Comparison of ENCODE assay signal across 9 cellular contexts in genomic region chr1:236753554-236753953, GRCh38. TPM values are rescaled to one million over a fixed set of nuclear protein-coding genes. Genes with fewer than 3 reads are reported as not detected.
DNase-seq lines count a peak whose midpoint lies in the region; ATAC-seq, FAIRE-seq and TF ChIP-seq lines count a peak whose summit lies in the region.
"Had no signal": no experiment of that assay in that cellular context is flagged by ENCODE, and none has a peak within 500 bp of the region (broad histone marks: within the 10 kb centered on the region; RNA-seq: fewer than 3 reads in every experiment).

No MANE protein-coding gene starts in this region.

- DNase-seq in activated naive CD4-positive, alpha-beta T cell treated with anti-CD3 and anti-CD28 coated beads for 36 hours: peak; percentile 34
- no peak for DNase-seq in activated naive CD4-positive, alpha-beta T cell treated with anti-CD3 and anti-CD28 coated beads, Interleukin-2, amount 50 U/mL, for 16 hours
- DNase-seq in Panc1 (ENCODE audit: low read depth, low spot score) (no peak), glomerular visceral epithelial cell (ENCODE audit: extremely low spot score) (peak; percentile 25), urothelium cell line (ENCODE audit: low spot score) (peak; percentile 35), NOMO-1 (lab: John Stamatoyannopoulos, UW; ENCODE audit: unreplicated experiment in 2 of 2) (no peak), SJCRH30 (no peak)
- no peak for DNase-seq in activated T-helper 2 cell treated with anti-CD3 and anti-CD28 coated beads, Interferon-gamma antibody, Interleukin-2, Interleukin-4, amounts not matched to agents 10 μg/mL and 5 μg/mL and 100 μg/mL, durations not matched to agents 14 hours and 24 hours and 36 hours (ENCODE audit: low spot score)

- no peaks in the 10 kb centered on the region for H3K4me1 ChIP-seq in Panc1 (ENCODE audit: control insufficient read depth, insufficient read depth, low read length)
- no peaks in the 10 kb centered on the region for H3K4me1 ChIP-seq in SJCRH30

- CTCF ChIA-PET in activated naive CD4-positive, alpha-beta T cell treated with anti-CD3 and anti-CD28 coated beads for 36 hours (lab: Charles Lee): interaction anchor here (0.7 to 1.1 kb wide), 2 partner anchors 13 to 113 kb away, joined by 3 to 4 read pairs; no protein-coding TSS in a partner anchor
- CTCF ChIA-PET in Panc1 (lab: Charles Lee): interaction anchor here (0.6 to 0.7 kb wide), 5 partner anchors 41 to 679 kb away, joined by 3 to 5 read pairs (median 4); no protein-coding TSS in a partner anchor

- peak; percentile 72 for TF ChIP-seq CTCF in Panc1 (IDR thresholded peaks at IDR 0.05)

- H3K27ac ChIP-seq in Panc1 (ENCODE audit: low read length) (no peak overlapping the region), SJCRH30 (no peak overlapping the region)

- in situ Hi-C loops in Panc1 (cut with HindIII; ENCODE audit: low pct_unique_long_range_greater_than_20kb, low sequenced_read_pairs): no loop called here

- peaks cover 4% of the 10 kb centered on the region for H3K27me3 Mint-ChIP-seq in activated naive CD4-positive, alpha-beta T cell treated with anti-CD3 and anti-CD28 coated beads for 36 hours (ENCODE audit: low read depth)
- H3K27me3 Mint-ChIP-seq in activated T-helper 2 cell treated with anti-CD3 and anti-CD28 coated beads, Interferon-gamma antibody, Interleukin-2, Interleukin-4, amounts not matched to agents 10 μg/mL and 5 μg/mL and 100 μg/mL, durations not matched to agents 14 hours and 24 hours and 36 hours (ENCODE audit: low read depth): no peaks in the 10 kb centered on the region

- POLR2A ChIA-PET in Panc1 (lab: Charles Lee): no interaction called here

- ATAC-seq in Panc1: peak; percentile 96
- ATAC-seq: activated T-cell treated with anti-CD3 and anti-CD28 coated beads, Interleukin-2, amount 50 U/mL, for 72 hours had no signal

- no peaks in the 10 kb centered on the region for H3K4me1 Mint-ChIP-seq in activated naive CD4-positive, alpha-beta T cell treated with anti-CD3 and anti-CD28 coated beads for 36 hours (ENCODE audit: low read depth)
- H3K4me1 Mint-ChIP-seq in activated T-helper 2 cell treated with anti-CD3 and anti-CD28 coated beads, Interferon-gamma antibody, Interleukin-2, Interleukin-4, amounts not matched to agents 10 μg/mL and 5 μg/mL and 100 μg/mL, durations not matched to agents 14 hours and 24 hours and 36 hours (ENCODE audit: low read depth): no peaks in the 10 kb centered on the region

- H3K4me3 ChIP-seq in Panc1 (ENCODE audit: low read depth in 2 of 2, low read length in 2 of 2) (no peak overlapping the region), SJCRH30 (no peak overlapping the region)

- H3K36me3 Mint-ChIP-seq in activated naive CD4-positive, alpha-beta T cell treated with anti-CD3 and anti-CD28 coated beads for 36 hours (ENCODE audit: low read depth): no peaks in the 10 kb centered on the region
- H3K36me3 Mint-ChIP-seq in activated T-helper 2 cell treated with anti-CD3 and anti-CD28 coated beads, Interferon-gamma antibody, Interleukin-2, Interleukin-4, amounts not matched to agents 10 μg/mL and 5 μg/mL and 100 μg/mL, durations not matched to agents 14 hours and 24 hours and 36 hours (ENCODE audit: low read depth): no peaks in the 10 kb centered on the region

- no peak overlapping the region for H3K27ac Mint-ChIP-seq in activated naive CD4-positive, alpha-beta T cell treated with anti-CD3 and anti-CD28 coated beads for 36 hours
- no peak overlapping the region for H3K27ac Mint-ChIP-seq in activated T-helper 2 cell treated with anti-CD3 and anti-CD28 coated beads, Interferon-gamma antibody, Interleukin-2, Interleukin-4, amounts not matched to agents 10 μg/mL and 5 μg/mL and 100 μg/mL, durations not matched to agents 14 hours and 24 hours and 36 hours
- H3K27ac Mint-ChIP-seq: activated T-cell treated with anti-CD3 and anti-CD28 coated beads, Interleukin-2, amount 50 U/mL, for 72 hours had no signal

- H3K4me3 Mint-ChIP-seq in activated naive CD4-positive, alpha-beta T cell treated with anti-CD3 and anti-CD28 coated beads for 36 hours: no peak overlapping the region
- H3K4me3 Mint-ChIP-seq in activated T-helper 2 cell treated with anti-CD3 and anti-CD28 coated beads, Interferon-gamma antibody, Interleukin-2, Interleukin-4, amounts not matched to agents 10 μg/mL and 5 μg/mL and 100 μg/mL, durations not matched to agents 14 hours and 24 hours and 36 hours (ENCODE audit: low read depth): no peak overlapping the region
- H3K4me3 Mint-ChIP-seq: activated T-cell treated with anti-CD3 and anti-CD28 coated beads, Interleukin-2, amount 50 U/mL, for 72 hours had no signal

- H3K9me3 Mint-ChIP-seq in activated naive CD4-positive, alpha-beta T cell treated with anti-CD3 and anti-CD28 coated beads for 36 hours: no peaks in the 10 kb centered on the region
- no peaks in the 10 kb centered on the region for H3K9me3 Mint-ChIP-seq in activated T-helper 2 cell treated with anti-CD3 and anti-CD28 coated beads, Interferon-gamma antibody, Interleukin-2, Interleukin-4, amounts not matched to agents 10 μg/mL and 5 μg/mL and 100 μg/mL, durations not matched to agents 14 hours and 24 hours and 36 hours
- H3K9me3 Mint-ChIP-seq: activated T-cell treated with anti-CD3 and anti-CD28 coated beads, Interleukin-2, amount 50 U/mL, for 72 hours had no signal

- FAIRE-seq in urothelium cell line (lab: Jason Lieb, UNC): no peak

- no peaks in the 10 kb centered on the region for H3K27me3 ChIP-seq in Panc1 (ENCODE audit: control insufficient read depth, insufficient read depth, low read length)
- H3K27me3 ChIP-seq in SJCRH30: no peaks in the 10 kb centered on the region

- no peaks in the 10 kb centered on the region for H3K9me3 ChIP-seq in Panc1 (ENCODE audit: control insufficient read depth, insufficient read depth, low read depth, low read length)
- H3K9me3 ChIP-seq in SJCRH30 (replicated peaks): no peaks in the 10 kb centered on the region

- H3K36me3 ChIP-seq in Panc1 (ENCODE audit: control insufficient read depth, insufficient read depth, low read length) (no peaks in the 10 kb centered on the region), SJCRH30 (no peaks in the 10 kb centered on the region; the same call in 1 of the 2 replicates)

- no TSS peak for BruUV-seq in Panc1 (replicated peaks; lab: Mats Ljungman, UMichigan)

- intact Hi-C loops in activated naive CD4-positive, alpha-beta T cell treated with anti-CD3 and anti-CD28 coated beads for 36 hours (cut with micrococcal nuclease): loop anchor here (10.0 kb wide), 3 partner anchors 291 to 649 kb away; partner anchors contain the start of gene RYR2
- intact Hi-C loops in Panc1 (cut with micrococcal nuclease; ENCODE audit: unreplicated experiment): loop anchor here (2.0 to 5.0 kb wide), 2 partner anchors 115 to 634 kb away; no protein-coding TSS in a partner anchor
- intact Hi-C loops in activated T-helper 2 cell treated with anti-CD3 and anti-CD28 coated beads, Interferon-gamma antibody, Interleukin-2, Interleukin-4, amounts not matched to agents 10 μg/mL and 5 μg/mL and 100 μg/mL, durations not matched to agents 14 hours and 24 hours and 36 hours (cut with micrococcal nuclease): no loop called here

RNA-seq across cellular contexts. Expression of gene MTR, which starts 41.5 kb away (rescaled TPM):
- 10 to 100 TPM; 55.3 to 57.6 TPM for total RNA-seq in activated naive CD4-positive, alpha-beta T cell treated with anti-CD3 and anti-CD28 coated beads for 36 hours
- total RNA-seq in Panc1 (2021; ENCODE audit: unreplicated experiment): 33.7 TPM
- polyA plus RNA-seq in Panc1 (2012; ENCODE audit: insufficient read length): 8.0 TPM
- total RNA-seq in activated T-helper 2 cell treated with anti-CD3 and anti-CD28 coated beads, Interferon-gamma antibody, Interleukin-2, Interleukin-4, amounts not matched to agents 10 μg/mL and 5 μg/mL and 100 μg/mL, durations not matched to agents 14 hours and 24 hours and 36 hours: 59.2 and 62.2 TPM in 2 replicates
- total RNA-seq in SJCRH30 (2014; rRNA removed; shearing (Covaris generic)): 32.1 and 35.4 TPM in 2 replicates

Comparison
In these comparisons a context has a peak if more than half of its experiments do, and no peak if none do; other contexts are left out.
1. DNase-seq: peak in activated naive CD4-positive, alpha-beta T cell treated with anti-CD3 and anti-CD28 coated beads for 36 hours (single experiment), glomerular visceral epithelial cell (single experiment) and urothelium cell line (single experiment); none in activated naive CD4-positive, alpha-beta T cell treated with anti-CD3 and anti-CD28 coated beads, Interleukin-2, amount 50 U/mL, for 16 hours (single experiment), Panc1 (single experiment), activated T-helper 2 cell treated with anti-CD3 and anti-CD28 coated beads, Interferon-gamma antibody, Interleukin-2, Interleukin-4, amounts not matched to agents 10 μg/mL and 5 μg/mL and 100 μg/mL, durations not matched to agents 14 hours and 24 hours and 36 hours (single experiment), NOMO-1 (0 of 2) and SJCRH30 (0 of 2).